In the genomic region with DNA sequence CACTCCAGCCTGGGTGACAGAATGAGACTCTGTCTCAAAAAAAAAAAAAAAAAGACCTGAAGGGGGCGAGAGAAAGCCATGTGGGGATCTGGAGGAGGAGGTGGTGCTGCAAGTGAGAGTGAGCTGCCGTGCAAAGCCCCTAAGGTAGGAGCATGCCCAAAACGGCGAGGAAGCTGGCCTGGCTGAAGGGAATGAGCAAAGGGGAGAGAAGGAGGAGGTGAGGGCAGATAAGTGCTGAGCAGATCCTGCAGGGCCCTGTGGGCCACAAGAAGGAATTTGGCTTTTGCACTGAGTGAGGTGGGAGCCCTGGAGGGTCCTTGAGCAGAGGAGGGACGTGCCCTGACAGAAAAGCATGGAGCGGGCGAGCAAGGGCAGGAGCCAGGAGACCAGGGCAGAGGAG, we compare ENCODE assay signal across 1 cellular context.
TF ChIP-seq lines count a peak whose summit lies in the region.

No MANE protein-coding gene starts in this region.

TF ChIP-seq in K562, 482 proteins besides CTCF, POLR2A, EP300 and RAD21 (continued from another document):
- 0 out of 2 replicates have a peak, but pooled peaks have one; percentile 7 for TF ChIP-seq SMC3 (conservative IDR thresholded peaks at IDR 0.05; ENCODE audit: insufficient read depth, low read depth, low read length)
- TF ChIP-seq SMARCA5 (IDR thresholded peaks at IDR 0.05) = peak; percentile 50; the same call in 1 of the 2 replicates
- no peak for TF ChIP-seq SRF (CRISPR knock-in tag; IDR thresholded peaks at IDR 0.05)
- peak; percentile 37 for TF ChIP-seq BRD9 (IDR thresholded peaks at IDR 0.05; ENCODE audit: low read depth, partially characterized antibody)
- TF ChIP-seq, protein P1, sequence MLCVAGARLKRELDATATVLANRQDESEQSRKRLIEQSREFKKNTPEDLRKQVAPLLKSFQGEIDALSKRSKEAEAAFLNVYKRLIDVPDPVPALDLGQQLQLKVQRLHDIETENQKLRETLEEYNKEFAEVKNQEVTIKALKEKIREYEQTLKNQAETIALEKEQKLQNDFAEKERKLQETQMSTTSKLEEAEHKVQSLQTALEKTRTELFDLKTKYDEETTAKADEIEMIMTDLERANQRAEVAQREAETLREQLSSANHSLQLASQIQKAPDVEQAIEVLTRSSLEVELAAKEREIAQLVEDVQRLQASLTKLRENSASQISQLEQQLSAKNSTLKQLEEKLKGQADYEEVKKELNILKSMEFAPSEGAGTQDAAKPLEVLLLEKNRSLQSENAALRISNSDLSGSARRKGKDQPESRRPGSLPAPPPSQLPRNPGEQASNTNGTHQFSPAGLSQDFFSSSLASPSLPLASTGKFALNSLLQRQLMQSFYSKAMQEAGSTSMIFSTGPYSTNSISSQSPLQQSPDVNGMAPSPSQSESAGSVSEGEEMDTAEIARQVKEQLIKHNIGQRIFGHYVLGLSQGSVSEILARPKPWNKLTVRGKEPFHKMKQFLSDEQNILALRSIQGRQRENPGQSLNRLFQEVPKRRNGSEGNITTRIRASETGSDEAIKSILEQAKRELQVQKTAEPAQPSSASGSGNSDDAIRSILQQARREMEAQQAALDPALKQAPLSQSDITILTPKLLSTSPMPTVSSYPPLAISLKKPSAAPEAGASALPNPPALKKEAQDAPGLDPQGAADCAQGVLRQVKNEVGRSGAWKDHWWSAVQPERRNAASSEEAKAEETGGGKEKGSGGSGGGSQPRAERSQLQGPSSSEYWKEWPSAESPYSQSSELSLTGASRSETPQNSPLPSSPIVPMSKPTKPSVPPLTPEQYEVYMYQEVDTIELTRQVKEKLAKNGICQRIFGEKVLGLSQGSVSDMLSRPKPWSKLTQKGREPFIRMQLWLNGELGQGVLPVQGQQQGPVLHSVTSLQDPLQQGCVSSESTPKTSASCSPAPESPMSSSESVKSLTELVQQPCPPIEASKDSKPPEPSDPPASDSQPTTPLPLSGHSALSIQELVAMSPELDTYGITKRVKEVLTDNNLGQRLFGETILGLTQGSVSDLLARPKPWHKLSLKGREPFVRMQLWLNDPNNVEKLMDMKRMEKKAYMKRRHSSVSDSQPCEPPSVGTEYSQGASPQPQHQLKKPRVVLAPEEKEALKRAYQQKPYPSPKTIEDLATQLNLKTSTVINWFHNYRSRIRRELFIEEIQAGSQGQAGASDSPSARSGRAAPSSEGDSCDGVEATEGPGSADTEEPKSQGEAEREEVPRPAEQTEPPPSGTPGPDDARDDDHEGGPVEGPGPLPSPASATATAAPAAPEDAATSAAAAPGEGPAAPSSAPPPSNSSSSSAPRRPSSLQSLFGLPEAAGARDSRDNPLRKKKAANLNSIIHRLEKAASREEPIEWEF (CRISPR knock-in tag; IDR thresholded peaks at IDR 0.05) = no peak
- TF ChIP-seq, protein P2, sequence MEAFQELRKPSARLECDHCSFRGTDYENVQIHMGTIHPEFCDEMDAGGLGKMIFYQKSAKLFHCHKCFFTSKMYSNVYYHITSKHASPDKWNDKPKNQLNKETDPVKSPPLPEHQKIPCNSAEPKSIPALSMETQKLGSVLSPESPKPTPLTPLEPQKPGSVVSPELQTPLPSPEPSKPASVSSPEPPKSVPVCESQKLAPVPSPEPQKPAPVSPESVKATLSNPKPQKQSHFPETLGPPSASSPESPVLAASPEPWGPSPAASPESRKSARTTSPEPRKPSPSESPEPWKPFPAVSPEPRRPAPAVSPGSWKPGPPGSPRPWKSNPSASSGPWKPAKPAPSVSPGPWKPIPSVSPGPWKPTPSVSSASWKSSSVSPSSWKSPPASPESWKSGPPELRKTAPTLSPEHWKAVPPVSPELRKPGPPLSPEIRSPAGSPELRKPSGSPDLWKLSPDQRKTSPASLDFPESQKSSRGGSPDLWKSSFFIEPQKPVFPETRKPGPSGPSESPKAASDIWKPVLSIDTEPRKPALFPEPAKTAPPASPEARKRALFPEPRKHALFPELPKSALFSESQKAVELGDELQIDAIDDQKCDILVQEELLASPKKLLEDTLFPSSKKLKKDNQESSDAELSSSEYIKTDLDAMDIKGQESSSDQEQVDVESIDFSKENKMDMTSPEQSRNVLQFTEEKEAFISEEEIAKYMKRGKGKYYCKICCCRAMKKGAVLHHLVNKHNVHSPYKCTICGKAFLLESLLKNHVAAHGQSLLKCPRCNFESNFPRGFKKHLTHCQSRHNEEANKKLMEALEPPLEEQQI (IDR thresholded peaks at IDR 0.05) = no peak
- 0 out of 2 replicates have a peak, but pooled peaks have one; percentile 16 for TF ChIP-seq RBFOX2 (IDR thresholded peaks at IDR 0.05; ENCODE audit: low read depth, low read length)
- TF ChIP-seq, protein P3, sequence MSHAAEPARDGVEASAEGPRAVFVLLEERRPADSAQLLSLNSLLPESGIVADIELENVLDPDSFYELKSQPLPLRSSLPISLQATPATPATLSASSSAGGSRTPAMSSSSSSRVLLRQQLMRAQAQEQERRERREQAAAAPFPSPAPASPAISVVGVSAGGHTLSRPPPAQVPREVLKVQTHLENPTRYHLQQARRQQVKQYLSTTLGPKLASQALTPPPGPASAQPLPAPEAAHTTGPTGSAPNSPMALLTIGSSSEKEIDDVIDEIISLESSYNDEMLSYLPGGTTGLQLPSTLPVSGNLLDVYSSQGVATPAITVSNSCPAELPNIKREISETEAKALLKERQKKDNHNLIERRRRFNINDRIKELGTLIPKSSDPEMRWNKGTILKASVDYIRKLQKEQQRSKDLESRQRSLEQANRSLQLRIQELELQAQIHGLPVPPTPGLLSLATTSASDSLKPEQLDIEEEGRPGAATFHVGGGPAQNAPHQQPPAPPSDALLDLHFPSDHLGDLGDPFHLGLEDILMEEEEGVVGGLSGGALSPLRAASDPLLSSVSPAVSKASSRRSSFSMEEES (CRISPR knock-in tag; IDR thresholded peaks at IDR 0.05) = no peak
- TF ChIP-seq SMARCE1 (IDR thresholded peaks at IDR 0.05) = 0 out of 2 replicates have a peak, but pooled peaks have one; percentile 17
- TF ChIP-seq ZNF134 (CRISPR knock-in tag; conservative IDR thresholded peaks at IDR 0.05) = no peak
- TF ChIP-seq, protein P4, sequence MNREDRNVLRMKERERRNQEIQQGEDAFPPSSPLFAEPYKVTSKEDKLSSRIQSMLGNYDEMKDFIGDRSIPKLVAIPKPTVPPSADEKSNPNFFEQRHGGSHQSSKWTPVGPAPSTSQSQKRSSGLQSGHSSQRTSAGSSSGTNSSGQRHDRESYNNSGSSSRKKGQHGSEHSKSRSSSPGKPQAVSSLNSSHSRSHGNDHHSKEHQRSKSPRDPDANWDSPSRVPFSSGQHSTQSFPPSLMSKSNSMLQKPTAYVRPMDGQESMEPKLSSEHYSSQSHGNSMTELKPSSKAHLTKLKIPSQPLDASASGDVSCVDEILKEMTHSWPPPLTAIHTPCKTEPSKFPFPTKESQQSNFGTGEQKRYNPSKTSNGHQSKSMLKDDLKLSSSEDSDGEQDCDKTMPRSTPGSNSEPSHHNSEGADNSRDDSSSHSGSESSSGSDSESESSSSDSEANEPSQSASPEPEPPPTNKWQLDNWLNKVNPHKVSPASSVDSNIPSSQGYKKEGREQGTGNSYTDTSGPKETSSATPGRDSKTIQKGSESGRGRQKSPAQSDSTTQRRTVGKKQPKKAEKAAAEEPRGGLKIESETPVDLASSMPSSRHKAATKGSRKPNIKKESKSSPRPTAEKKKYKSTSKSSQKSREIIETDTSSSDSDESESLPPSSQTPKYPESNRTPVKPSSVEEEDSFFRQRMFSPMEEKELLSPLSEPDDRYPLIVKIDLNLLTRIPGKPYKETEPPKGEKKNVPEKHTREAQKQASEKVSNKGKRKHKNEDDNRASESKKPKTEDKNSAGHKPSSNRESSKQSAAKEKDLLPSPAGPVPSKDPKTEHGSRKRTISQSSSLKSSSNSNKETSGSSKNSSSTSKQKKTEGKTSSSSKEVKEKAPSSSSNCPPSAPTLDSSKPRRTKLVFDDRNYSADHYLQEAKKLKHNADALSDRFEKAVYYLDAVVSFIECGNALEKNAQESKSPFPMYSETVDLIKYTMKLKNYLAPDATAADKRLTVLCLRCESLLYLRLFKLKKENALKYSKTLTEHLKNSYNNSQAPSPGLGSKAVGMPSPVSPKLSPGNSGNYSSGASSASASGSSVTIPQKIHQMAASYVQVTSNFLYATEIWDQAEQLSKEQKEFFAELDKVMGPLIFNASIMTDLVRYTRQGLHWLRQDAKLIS (CRISPR knock-in tag; IDR thresholded peaks at IDR 0.05) = no peak
- no peak for TF ChIP-seq PYGO2 (tag; IDR thresholded peaks at IDR 0.05)
- TF ChIP-seq MTA3 (IDR thresholded peaks at IDR 0.05; ENCODE audit: borderline replicate concordance) = 0 out of 2 replicates have a peak, but pooled peaks have one; percentile 54
- peak; percentile 46 for TF ChIP-seq ZNF384 (IDR thresholded peaks at IDR 0.05; ENCODE audit: low read depth, low read length)
